8 cellular contexts compared by ENCODE assay signal in genomic region chr16:4613636-4614570, GRCh38. TPM values are rescaled to one million over a fixed set of nuclear protein-coding genes. Genes with fewer than 3 reads are reported as not detected.
DNase-seq lines count a peak whose midpoint lies in the region; ATAC-seq and TF ChIP-seq lines count a peak whose summit lies in the region.

No MANE protein-coding gene starts in this region.

- H3K36me3 ChIP-seq in body of pancreas (replicated peaks in 1 of 2; ENCODE audit: insufficient read depth in 1 of 2, low read depth in 2 of 2), result peaks cover 0 to 2% of the 10 kb centered on the region in 2 donors

- no peaks in the 10 kb centered on the region for H3K9me3 ChIP-seq in body of pancreas

- H3K4me1 ChIP-seq in body of pancreas, result peaks cover 68% of the 10 kb centered on the region

- peak overlapping the region; percentile 53 to 79 for H3K4me3 ChIP-seq in body of pancreas

- TF ChIP-seq CTCF in body of pancreas (IDR thresholded peaks at IDR 0.05), result no peak

- H3K27me3 ChIP-seq in body of pancreas, result no peaks in the 10 kb centered on the region

- DNase-seq in NCI-H345 (lab: John Stamatoyannopoulos, UW) (peak; percentile 38), NCI-H345 treated with DMSO at 0.1 percent for 48 hours (lab: John Stamatoyannopoulos, UW; ENCODE audit: unreplicated experiment) (no peak), RPMI8226 (peak; percentile 66), body of pancreas (peak; percentile 33 to 52 (median 41)), kidney glomerular epithelial cell (lab: John Stamatoyannopoulos, UW) (peak; percentile 17), NCI-H226 (no peak)
- DNase-seq in stimulated activated CD8-positive, alpha-beta memory T cell treated with anti-CD3 and anti-CD28 coated beads, Interleukin-12 subunit alpha, Interleukin-12 subunit beta, amount 100 ng/mL, for 4 hours (ENCODE audit: low read depth), result peak; percentile 8

- TF ChIP-seq POLR2A in body of pancreas (IDR thresholded peaks at IDR 0.05), result peak in 1 of 3 donors; percentile 3

- intact Hi-C loops in body of pancreas (cut with DNase I), result no loop called here

- ATAC-seq in body of pancreas, result no peak
- ATAC-seq in HG03354 (IDR thresholded peaks at IDR 0.05; ENCODE audit: poor library complexity, severe bottlenecking, unreplicated experiment), result no peak

- 0% methylated on average over 67 of the region's 92 CpGs; no CpG with 5 or more reads in 1 of the 2 donors for WGBS in body of pancreas, 2 donors

- H3K27ac ChIP-seq in body of pancreas, result peak overlapping the region; percentile 82 to 99 (median 96)

RNA-seq across cellular contexts. Expression of gene UBALD1, which starts 0.8 kb away (rescaled TPM):
- total RNA-seq in body of pancreas, result 10 to 100 TPM; 11.9 to 19.4 TPM

RNA-seq across cellular contexts. Expression of gene MGRN1, which starts 10.7 kb away (rescaled TPM):
- 10 to 100 TPM; 23.3 to 44.8 TPM for total RNA-seq in body of pancreas

RNA-seq across cellular contexts. Expression of gene C16orf96, which starts 57.8 kb away (rescaled TPM):
- under 1 TPM in 1 of 2 donors, not detected in 1; 0.52 TPM for total RNA-seq in body of pancreas

Comparison
In these comparisons a context has a peak if more than half of its experiments do, and no peak if none do; other contexts are left out.
1. DNase-seq: peak in NCI-H345 (single experiment), RPMI8226 (single experiment), body of pancreas (4 of 4), kidney glomerular epithelial cell (single experiment) and stimulated activated CD8-positive, alpha-beta memory T cell treated with anti-CD3 and anti-CD28 coated beads, Interleukin-12 subunit alpha, Interleukin-12 subunit beta, amount 100 ng/mL, for 4 hours (single experiment); none in NCI-H345 treated with DMSO at 0.1 percent for 48 hours (single experiment) and NCI-H226 (single experiment).